21 cellular contexts compared by ENCODE assay signal in the genomic region with DNA sequence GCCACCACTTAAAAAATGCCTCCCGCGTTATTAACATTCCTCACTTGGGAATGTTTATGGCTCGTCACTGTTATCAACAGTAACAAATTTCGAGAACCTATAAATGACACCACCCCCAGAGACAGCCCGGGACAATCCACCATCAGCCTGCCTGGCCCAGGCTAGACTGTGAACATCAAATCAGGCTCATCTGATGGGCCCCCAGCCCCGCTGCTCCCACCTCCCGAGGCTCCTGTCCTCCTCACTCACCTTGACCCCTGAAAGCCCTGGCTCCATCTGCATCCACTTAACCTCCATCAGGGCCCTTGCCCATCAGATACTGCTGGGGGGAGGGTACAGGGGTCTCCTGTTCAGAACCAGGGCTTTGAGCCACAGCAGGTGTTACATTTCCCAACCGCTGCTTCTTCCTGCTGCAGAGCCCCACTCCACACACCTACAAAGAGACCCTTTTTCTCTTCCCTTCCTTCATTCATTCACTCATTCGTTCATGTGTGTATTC.
"Had no signal": no experiment of that assay in that cellular context is flagged by ENCODE, and none has a peak within 500 bp of the region (broad histone marks: within the 10 kb centered on the region; RNA-seq: fewer than 3 reads in every experiment).

No MANE protein-coding gene starts in this region.

- H3K27ac ChIP-seq: epithelial cell of prostate, esophagus squamous epithelium, left lung, pancreas, psoas muscle, tibial nerve, WERI-Rb-1 had no signal

- H3K4me3 ChIP-seq: esophagus squamous epithelium, left lung, pancreas, psoas muscle, tibial nerve had no signal

- ATAC-seq: activated naive CD8-positive, alpha-beta T cell treated with anti-CD3 and anti-CD28 coated beads, Interleukin-2, amount 50 U/mL, for 24 hours; left lung; pancreas; psoas muscle; T-helper 17 cell had no signal

- DNase-seq: activated CD4-positive, alpha-beta memory T cell treated with anti-CD3 and anti-CD28 coated beads, Interleukin-2, amount 10 ng/mL, durations not matched to agents 7 days and 5 days; activated CD4-positive, alpha-beta T cell treated with anti-CD3 and anti-CD28 coated beads for 1 hour; activated CD4-positive, alpha-beta T cell treated with anti-CD3 and anti-CD28 coated beads, Interleukin-2, amount 10 ng/mL, durations not matched to agents 7 days and 5 days; activated naive CD8-positive, alpha-beta T cell treated with anti-CD3 and anti-CD28 coated beads, Interleukin-2, amount 50 U/mL, for 24 hours; activated T-cell treated with anti-CD3 and anti-CD28 coated beads, Interleukin-2, amount 50 U/mL, for 48 hours; amygdala; effector CD8-positive, alpha-beta T cell; esophagus squamous epithelium; foreskin melanocyte; left lung; mammary epithelial cell; nucleus accumbens; pancreas; psoas muscle; stimulated activated CD4-positive, alpha-beta T cell treated with anti-CD3 and anti-CD28 coated beads, Interleukin-2, amount 100 ng/mL, for 48 hours; stimulated activated naive CD4-positive, alpha-beta T cell treated with Interleukin-2 at 50 U/mL for 16 hours; T-helper 17 cell; T1000; WERI-Rb-1 had no signal

- H3K36me3 ChIP-seq: esophagus squamous epithelium, left lung, pancreas, tibial nerve, WERI-Rb-1 had no signal

- H3K27me3 ChIP-seq: pancreas, tibial nerve had no signal

- H3K4me1 ChIP-seq: esophagus squamous epithelium, left lung, tibial nerve had no signal

- H3K9me3 ChIP-seq: esophagus squamous epithelium, left lung, pancreas, psoas muscle had no signal
